1 cellular context compared by ENCODE assay signal in genomic region chr9:68905129-68905528, GRCh38.
TF ChIP-seq lines count a peak whose summit lies in the region.

No MANE protein-coding gene starts in this region.

TF ChIP-seq in GM12891, 5 proteins besides CTCF, POLR2A, EP300 and RAD21 (continued from another document):
- no peak for TF ChIP-seq POU2F2 (IDR thresholded peaks at IDR 0.05; ENCODE audit: low read depth, low read length)
TF ChIP-seq in GM12891: peak in this region for 1.
